ENCODE assay signal across 23 cellular contexts in genomic region chr7:55657654-55658053, GRCh38.
DNase-seq lines count a peak whose midpoint lies in the region; ATAC-seq, FAIRE-seq and TF ChIP-seq lines count a peak whose summit lies in the region.
"Had no signal": no experiment of that assay in that cellular context is flagged by ENCODE, and none has a peak within 500 bp of the region (broad histone marks: within the 10 kb centered on the region; RNA-seq: fewer than 3 reads in every experiment).

No MANE protein-coding gene starts in this region.

- CTCF ChIA-PET in K562 (lab: Yijun Ruan, JAX; ENCODE audit: low intra/inter-chr PET ratio) = no interaction called here

- no peak for TF ChIP-seq CTCF in K562 (IDR thresholded peaks at IDR 0.05 in 2 of 3, conservative IDR thresholded peaks at IDR 0.05 in 1 of 3; ENCODE audit: insufficient read depth in 2 of 3, low read depth in 1 of 3, low read length in 3 of 3)

- 0 out of 2 replicates have a peak, but pooled peaks have one; percentile 19 for TF ChIP-seq EP300 in K562 (IDR thresholded peaks at IDR 0.05; ENCODE audit: low read length)

- no peaks in the 10 kb centered on the region for H4K20me1 ChIP-seq in K562 (replicated peaks; ENCODE audit: control insufficient read depth, insufficient read depth, low read length)

- no peaks in the 10 kb centered on the region for H3K36me3 ChIP-seq in K562 (ENCODE audit: control insufficient read depth, insufficient read depth, low read length)
- H3K36me3 ChIP-seq: neutrophil, suprapubic skin, vagina had no signal

- intact Hi-C loops in K562 (cut with micrococcal nuclease) = no loop called here

- no peaks in the 10 kb centered on the region for H3K9me1 ChIP-seq in K562 (ENCODE audit: control insufficient read depth, insufficient read depth, low read length)

- H3K4me3 ChIP-seq in K562 = no peak overlapping the region
- H3K4me3 ChIP-seq: psoas muscle, suprapubic skin, vagina had no signal

- WGBS in K562 (ENCODE audit: insufficient coverage, low coverage, missing lambda C conversion rate) = 0% methylated on average over 4 of the region's 4 CpGs

- DNase-seq in DMS 273 (lab: John Stamatoyannopoulos, UW; ENCODE audit: unreplicated experiment) (peak; percentile 96), NCI-H524 treated with DMSO at 0.1 percent for 48 hours (lab: John Stamatoyannopoulos, UW) (peak; percentile 83), K562 (ENCODE audit: extremely low read depth in 1 of 4, low spot score in 3 of 4) (peak in 1 of 4 experiments; percentile 36), HuH-7 (ENCODE audit: low spot score) (no peak)
- DNase-seq in activated T-cell treated with anti-CD3 and anti-CD28 coated beads, Interleukin-2, amount 50 U/mL, for 48 hours = no peak
- DNase-seq: activated CD4-positive, alpha-beta memory T cell treated with anti-CD3 and anti-CD28 coated beads, Interleukin-2, amount 10 ng/mL, durations not matched to agents 7 days and 5 days; activated CD4-positive, CD25-positive, alpha-beta regulatory T cell; activated naive CD4-positive, alpha-beta T cell treated with anti-CD3 and anti-CD28 coated beads for 36 hours; activated T-cell treated with anti-CD3 and anti-CD28 coated beads, Interleukin-2, amount 50 U/mL, for 1 hour; anterior cingulate cortex; CD4-positive, CD25-positive, alpha-beta regulatory T cell; mammary epithelial cell; NCI-H146; NCI-H226; NK-92 treated with Interleukin-12 subunit alpha and Interleukin-12 subunit beta, amount 100 ng/mL, for 24 hours; psoas muscle; SK-N-SH had no signal

- no peaks in the 10 kb centered on the region for H3K9me3 ChIP-seq in K562 (replicated peaks; ENCODE audit: control insufficient read depth, insufficient read depth, low read depth, low read length)
- H3K9me3 ChIP-seq: neutrophil, psoas muscle, SK-N-SH, suprapubic skin, vagina had no signal

- no peaks in the 10 kb centered on the region for H3K4me1 ChIP-seq in K562 (replicated peaks in 1 of 2; ENCODE audit: control insufficient read depth in 2 of 2, insufficient read depth in 2 of 2, low read length in 2 of 2)
- H3K4me1 ChIP-seq: psoas muscle, suprapubic skin, vagina had no signal

- no peak for TF ChIP-seq POLR2A in K562 (conservative IDR thresholded peaks at IDR 0.05)

- TF ChIP-seq RAD21 in K562 (CRISPR knock-in tag; conservative IDR thresholded peaks at IDR 0.05 in 1 of 2, IDR thresholded peaks at IDR 0.05 in 1 of 2) = no peak

- no peaks in the 10 kb centered on the region for H3K79me2 ChIP-seq in K562 (ENCODE audit: control insufficient read depth, insufficient read depth, low read length)

- H3K9ac ChIP-seq in K562 (ENCODE audit: insufficient read depth in 1 of 2, low read depth in 2 of 2, low read length in 2 of 2) = no peak overlapping the region
- H3K9ac ChIP-seq: SK-N-SH had no signal

- no peak for FAIRE-seq in K562 (lab: Jason Lieb, UNC)
- FAIRE-seq: RCC 7860 had no signal

- POLR2A ChIA-PET in K562 (lab: Yijun Ruan, JAX) = no interaction called here

- H3K27ac ChIP-seq in K562 (ENCODE audit: extremely low read depth, low read depth, low read length) = no peak overlapping the region
- H3K27ac ChIP-seq: neutrophil, psoas muscle, suprapubic skin, vagina had no signal

- H3K27me3 ChIP-seq in K562 (ENCODE audit: control insufficient read depth in 2 of 2, insufficient read depth in 2 of 2, low read length in 2 of 2) = peaks cover 0 to 6% of the 10 kb centered on the region in 2 experiments; a peak in 1 of 5 replicates
- H3K27me3 ChIP-seq: suprapubic skin, vagina had no signal

- no peak overlapping the region for H3K4me2 ChIP-seq in K562 (ENCODE audit: insufficient read depth, low read length)
- H3K4me2 ChIP-seq: SK-N-SH had no signal

- BruUV-seq in K562 (replicated peaks; lab: Mats Ljungman, UMichigan) = no TSS peak

- H2AFZ ChIP-seq in K562 (ENCODE audit: low read depth, low read length) = no peak overlapping the region

- peak; percentile 78 for ATAC-seq in GM18868 (IDR thresholded peaks at IDR 0.05; ENCODE audit: unreplicated experiment)
- ATAC-seq in K562 = peak; percentile 23; the same call in 1 of the 3 replicates
- ATAC-seq in HG02852 (IDR thresholded peaks at IDR 0.05; ENCODE audit: unreplicated experiment) = no peak
- ATAC-seq: psoas muscle had no signal

- in situ Hi-C loops in K562 (cut with MboI) = no loop called here

TF ChIP-seq in K562, 482 proteins besides CTCF, POLR2A, EP300 and RAD21:
- TF ChIP-seq RCOR1 (IDR thresholded peaks at IDR 0.05; ENCODE audit: borderline replicate concordance in 1 of 2, low read depth in 2 of 2, low read length in 2 of 2) (0 out of 4 replicates have a peak, but pooled peaks of 1 of the 2 experiments have one; percentile 4), LEF1 (IDR thresholded peaks at IDR 0.05) (peak; percentile 58; the same call in 1 of the 2 replicates), E2F6 (IDR thresholded peaks at IDR 0.05; ENCODE audit: borderline replicate concordance in 1 of 2, extremely low read depth in 1 of 2, insufficient read depth in 1 of 2, insufficient read length in 1 of 2, low read depth in 1 of 2, low read length in 1 of 2, poor library complexity in 1 of 2, severe bottlenecking in 1 of 2) (no peak), TEAD4 (IDR thresholded peaks at IDR 0.05; ENCODE audit: low read length) (peak; percentile 21; the same call in 1 of the 2 replicates), TEAD4 (CRISPR knock-in tag; IDR thresholded peaks at IDR 0.05; ENCODE audit: borderline replicate concordance) (no peak), CBFA2T3 (IDR thresholded peaks at IDR 0.05) (peak; percentile 65), HOXB6 (CRISPR knock-in tag; IDR thresholded peaks at IDR 0.05; ENCODE audit: borderline replicate concordance) (no peak), KLF16 (IDR thresholded peaks at IDR 0.05) (peak; percentile 66), RFX1 (IDR thresholded peaks at IDR 0.05) (no peak), VEZF1 (CRISPR knock-in tag; IDR thresholded peaks at IDR 0.05) (0 out of 2 replicates have a peak, but pooled peaks have one; percentile 15), TCF7 (IDR thresholded peaks at IDR 0.05; ENCODE audit: borderline replicate concordance) (peak; percentile 91)

Comparison
In these comparisons a context has a peak if more than half of its experiments do, and no peak if none do; other contexts are left out.
1. DNase-seq: peak in DMS 273 (single experiment) and NCI-H524 treated with DMSO at 0.1 percent for 48 hours (single experiment); none in activated T-cell treated with anti-CD3 and anti-CD28 coated beads, Interleukin-2, amount 50 U/mL, for 48 hours (0 of 2) and HuH-7 (single experiment).